11 cellular contexts compared by ENCODE assay signal in the genomic region with DNA sequence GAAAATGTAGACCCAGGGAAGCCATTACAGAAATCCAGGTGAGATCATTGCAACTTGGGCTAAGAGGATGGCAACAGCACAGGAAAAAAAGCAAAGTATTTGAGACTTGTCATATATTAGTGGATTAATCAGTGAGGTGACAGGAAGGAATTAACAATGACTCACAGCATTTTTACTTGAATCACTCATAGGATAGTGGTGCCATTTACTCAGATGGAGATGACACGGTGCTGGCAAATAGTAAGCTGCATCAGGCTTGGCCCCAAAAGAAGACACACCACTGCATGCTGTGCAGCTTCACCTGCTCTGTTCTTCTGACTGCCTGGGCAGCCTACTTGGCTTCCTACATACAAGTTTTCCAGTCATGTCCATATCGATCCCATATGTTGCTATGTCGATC.
DNase-seq lines count a peak whose midpoint lies in the region; ATAC-seq and TF ChIP-seq lines count a peak whose summit lies in the region.
"Had no signal": no experiment of that assay in that cellular context is flagged by ENCODE, and none has a peak within 500 bp of the region (broad histone marks: within the 10 kb centered on the region; RNA-seq: fewer than 3 reads in every experiment).

No MANE protein-coding gene starts in this region.

- POLR2A ChIA-PET in activated CD4-positive, alpha-beta T cell treated with anti-CD3 and anti-CD28 coated beads, Interleukin-2, amount 10 ng/mL, durations not matched to agents 7 days and 5 days (lab: Charles Lee) = interaction anchor here (0.8 kb wide), 1 partner anchor 743 kb away, joined by 3 read pairs; no protein-coding TSS in a partner anchor

- H3K4me1 ChIP-seq in colonic mucosa = no peaks in the 10 kb centered on the region
- H3K4me1 ChIP-seq: BLaER1 had no signal

- H3K27me3 ChIP-seq in dorsolateral prefrontal cortex (no peaks in the 10 kb centered on the region), colonic mucosa (no peaks in the 10 kb centered on the region)
- H3K27me3 ChIP-seq: BLaER1 had no signal

- TF ChIP-seq CTCF in dorsolateral prefrontal cortex (IDR thresholded peaks at IDR 0.05 in 54 of 56, conservative IDR thresholded peaks at IDR 0.05 in 2 of 56; ENCODE audit: low read depth in 1 of 56, partially characterized antibody in 56 of 56) (no peak), colonic mucosa (IDR thresholded peaks at IDR 0.05) (no peak)

- H3K27ac ChIP-seq in dorsolateral prefrontal cortex (peak overlapping the region; percentile 40 to 99 (median 93)), colonic mucosa (no peak overlapping the region)
- H3K27ac ChIP-seq: BLaER1 had no signal

- no peaks in the 10 kb centered on the region for H3K36me3 ChIP-seq in colonic mucosa

- no peaks in the 10 kb centered on the region for H3K9me3 ChIP-seq in colonic mucosa
- H3K9me3 ChIP-seq: BLaER1 had no signal

- H3K4me1 Mint-ChIP-seq in activated CD4-positive, alpha-beta T cell treated with anti-CD3 and anti-CD28 coated beads, Interleukin-2, amount 10 ng/mL, durations not matched to agents 7 days and 5 days = peaks cover 4% of the 10 kb centered on the region

- CTCF ChIA-PET in activated CD4-positive, alpha-beta T cell treated with anti-CD3 and anti-CD28 coated beads, Interleukin-2, amount 10 ng/mL, durations not matched to agents 7 days and 5 days (lab: Charles Lee) = no interaction called here

- DNase-seq in activated CD4-positive, alpha-beta T cell treated with anti-CD3 and anti-CD28 coated beads, Interleukin-2, amount 50 U/mL, for 4 hours = peak; percentile 3 to 7
- no peak for DNase-seq in activated CD4-positive, alpha-beta T cell treated with anti-CD3 and anti-CD28 coated beads, Interleukin-2, amount 10 ng/mL, durations not matched to agents 7 days and 5 days
- DNase-seq in NCI-H226 = peak; percentile 17
- DNase-seq in dorsolateral prefrontal cortex = peak in 1 of 10 donors; percentile 47
- DNase-seq in stimulated activated CD4-positive, alpha-beta T cell treated with anti-CD3 and anti-CD28 coated beads, Interleukin-4, amount 100 ng/mL, for 24 hours = peak; percentile 23
- no peak for DNase-seq in SKM-1 (lab: John Stamatoyannopoulos, UW; ENCODE audit: unreplicated experiment)
- DNase-seq in colonic mucosa = no peak
- DNase-seq: NCI-H1694, small intestine had no signal

- intact Hi-C loops in dorsolateral prefrontal cortex (cut with DNase I) = no loop called here
- intact Hi-C loops in colonic mucosa (cut with DNase I) = no loop called here

- H3K36me3 Mint-ChIP-seq in activated CD4-positive, alpha-beta T cell treated with anti-CD3 and anti-CD28 coated beads, Interleukin-2, amount 10 ng/mL, durations not matched to agents 7 days and 5 days (ENCODE audit: low read depth) = peaks cover 10% of the 10 kb centered on the region

- H3K9me3 Mint-ChIP-seq in activated CD4-positive, alpha-beta T cell treated with anti-CD3 and anti-CD28 coated beads, Interleukin-2, amount 10 ng/mL, durations not matched to agents 7 days and 5 days = no peaks in the 10 kb centered on the region

- ATAC-seq in GM21526 (IDR thresholded peaks at IDR 0.05; ENCODE audit: low FRiP score, unreplicated experiment) = no peak

- no peak overlapping the region for H3K9ac ChIP-seq in colonic mucosa (ENCODE audit: low read depth in 2 of 2, low read length in 2 of 2)
- H3K9ac ChIP-seq: BLaER1 had no signal

- H3K4me3 Mint-ChIP-seq in activated CD4-positive, alpha-beta T cell treated with anti-CD3 and anti-CD28 coated beads, Interleukin-2, amount 10 ng/mL, durations not matched to agents 7 days and 5 days = no peak overlapping the region

- H3K4me3 ChIP-seq in dorsolateral prefrontal cortex (peak overlapping the region in 13 of 59 donors; percentile 3 to 31 (median 15)), colonic mucosa (no peak overlapping the region)
- H3K4me3 ChIP-seq: BLaER1 had no signal

- H3K27ac Mint-ChIP-seq in activated CD4-positive, alpha-beta T cell treated with anti-CD3 and anti-CD28 coated beads, Interleukin-2, amount 10 ng/mL, durations not matched to agents 7 days and 5 days = no peak overlapping the region

- no peaks in the 10 kb centered on the region for H3K27me3 Mint-ChIP-seq in activated CD4-positive, alpha-beta T cell treated with anti-CD3 and anti-CD28 coated beads, Interleukin-2, amount 10 ng/mL, durations not matched to agents 7 days and 5 days

Comparison
In these comparisons a context has a peak if more than half of its experiments do, and no peak if none do; other contexts are left out.
1. DNase-seq: peak in activated CD4-positive, alpha-beta T cell treated with anti-CD3 and anti-CD28 coated beads, Interleukin-2, amount 50 U/mL, for 4 hours (2 of 2), NCI-H226 (single experiment) and stimulated activated CD4-positive, alpha-beta T cell treated with anti-CD3 and anti-CD28 coated beads, Interleukin-4, amount 100 ng/mL, for 24 hours (single experiment); none in activated CD4-positive, alpha-beta T cell treated with anti-CD3 and anti-CD28 coated beads, Interleukin-2, amount 10 ng/mL, durations not matched to agents 7 days and 5 days (single experiment), SKM-1 (single experiment) and colonic mucosa (single experiment).